Comparison of ENCODE assay signal across 8 cellular contexts in the genomic region with DNA sequence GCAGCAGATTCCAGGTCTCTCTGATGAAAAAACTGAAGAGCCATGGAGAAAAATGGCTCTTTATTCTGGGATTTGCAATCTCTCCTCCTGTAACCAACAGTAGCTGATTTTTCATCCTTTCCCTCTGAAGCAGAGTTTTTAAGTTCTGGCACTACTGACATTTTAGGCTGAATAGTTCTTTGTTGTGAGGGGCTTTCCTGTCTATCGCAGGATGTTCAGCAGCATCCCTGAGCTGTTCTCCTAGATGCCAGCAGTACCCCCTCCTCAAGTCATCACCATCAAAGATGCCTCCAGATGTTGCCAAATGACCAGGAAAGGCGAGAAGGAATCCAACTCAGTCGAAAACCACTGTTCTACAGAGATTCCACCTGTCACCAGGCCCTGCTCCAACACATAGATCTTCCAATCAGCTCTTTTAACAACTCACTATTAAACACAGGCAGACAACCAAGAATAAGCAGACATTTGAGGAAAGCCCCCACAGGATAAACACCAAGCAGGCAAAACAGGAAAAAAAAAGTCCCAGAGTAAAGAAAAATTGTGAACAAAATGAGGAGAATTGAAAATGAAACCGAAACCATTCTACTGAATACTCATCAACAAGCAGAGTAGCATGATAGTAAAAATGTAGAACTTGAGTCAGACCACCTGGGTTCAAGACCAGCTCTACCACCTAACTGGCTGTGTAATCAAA.
DNase-seq lines count a peak whose midpoint lies in the region; ATAC-seq, FAIRE-seq and TF ChIP-seq lines count a peak whose summit lies in the region.

No MANE protein-coding gene starts in this region.

- no peaks in the 10 kb centered on the region for H3K79me2 ChIP-seq in KMS-11 (ENCODE audit: insufficient read depth, low read depth)

- no peak for TF ChIP-seq CTCF in KMS-11 (conservative IDR thresholded peaks at IDR 0.05; ENCODE audit: low read depth, low read length)
- TF ChIP-seq CTCF in bronchial epithelial cell (IDR thresholded peaks at IDR 0.05; ENCODE audit: insufficient read depth, low read length, severe bottlenecking): no peak
- TF ChIP-seq CTCF in ovary (IDR thresholded peaks at IDR 0.05): no peak
- no peak for TF ChIP-seq CTCF in brain microvascular endothelial cell (IDR thresholded peaks at IDR 0.05; ENCODE audit: low read depth, low read length, missing control alignments)

- no peaks in the 10 kb centered on the region for H4K20me1 ChIP-seq in KMS-11 (ENCODE audit: insufficient read depth)

- H3K27me3 ChIP-seq in KMS-11 (ENCODE audit: insufficient read depth, low read depth) (no peaks in the 10 kb centered on the region), bronchial epithelial cell (ENCODE audit: control insufficient read depth, insufficient read depth, low read length) (no peaks in the 10 kb centered on the region), ovary (no peaks in the 10 kb centered on the region), brain microvascular endothelial cell (replicated peaks) (no peaks in the 10 kb centered on the region)

- intact Hi-C loops in ovary (cut with DNase I): loop anchor here (1.0 to 10.0 kb wide), 4 partner anchors 433 to 623 kb away; a partner anchor contains a TSS

- no peak for TF ChIP-seq EP300 in ovary (IDR thresholded peaks at IDR 0.05)

- H3K27ac ChIP-seq in KMS-11 (peak overlapping the region; percentile 54), ovary (peak overlapping the region in 1 of 2 donors; percentile 51), brain microvascular endothelial cell (no peak overlapping the region)

- H3K9ac ChIP-seq in KMS-11: peak overlapping the region; percentile 32; the same call in 1 of the 2 replicates

- H3K36me3 ChIP-seq in KMS-11 (ENCODE audit: insufficient read depth) (no peaks in the 10 kb centered on the region), bronchial epithelial cell (ENCODE audit: control insufficient read depth, insufficient read depth, low read length) (no peaks in the 10 kb centered on the region), ovary (no peaks in the 10 kb centered on the region), brain microvascular endothelial cell (replicated peaks) (no peaks in the 10 kb centered on the region)

- FAIRE-seq in bronchial epithelial cell (lab: Jason Lieb, UNC): peak; percentile 72

- H3K4me3 ChIP-seq in KMS-11 (IDR thresholded peaks at IDR 0.05; ENCODE audit: insufficient read depth, low read depth, low read length) (no peak overlapping the region), bronchial epithelial cell (ENCODE audit: low read depth, low read length) (no peak overlapping the region), ovary (peak overlapping the region; percentile 17), brain microvascular endothelial cell (ENCODE audit: low read depth, low read length) (no peak overlapping the region)

- in situ Hi-C loops in brain microvascular endothelial cell (cut with HindIII; ENCODE audit: low pct_ligation_motif_present, low sequenced_read_pairs): no loop called here

- WGBS in ovary, 3 donors: 78 to 81% (median 81%) methylated on average over 4 of the region's 4 CpGs

- ATAC-seq in GM19035 (IDR thresholded peaks at IDR 0.05; ENCODE audit: unreplicated experiment) (peak; percentile 64), esophagus mucosa (no peak)

- H2AFZ ChIP-seq in KMS-11 (ENCODE audit: low read depth): peak overlapping the region; percentile 85

- DNase-seq in A172 (ENCODE audit: low spot score) (peak; percentile 60), bronchial epithelial cell (ENCODE audit: low read depth) (no peak), ovary (no peak), brain microvascular endothelial cell (no peak), MV-4-11 (lab: John Stamatoyannopoulos, UW) (no peak)

- no peaks in the 10 kb centered on the region for H3K9me3 ChIP-seq in ovary

- TF ChIP-seq POLR2A in ovary (IDR thresholded peaks at IDR 0.05): no peak

- H3K4me2 ChIP-seq in KMS-11: peak overlapping the region; percentile 59

- H3K4me1 ChIP-seq in KMS-11 (ENCODE audit: low read depth, poor library complexity, severe bottlenecking) (peaks cover 34% of the 10 kb centered on the region), ovary (ENCODE audit: insufficient read depth) (no peaks in the 10 kb centered on the region)
